Comparison of ENCODE assay signal across 8 cellular contexts in genomic region chr6:43669050-43669921, GRCh38. TPM values are rescaled to one million over a fixed set of nuclear protein-coding genes. Genes with fewer than 3 reads are reported as not detected.
DNase-seq lines count a peak whose midpoint lies in the region; ATAC-seq and TF ChIP-seq lines count a peak whose summit lies in the region.

No MANE protein-coding gene starts in this region.

- peaks cover 17% of the 10 kb centered on the region for H3K36me3 ChIP-seq in rectal smooth muscle tissue (ENCODE audit: control insufficient read depth, insufficient read depth, low read length)

- ATAC-seq in Right ventricle myocardium inferior, result peak; percentile 87
- ATAC-seq in GM18868 (IDR thresholded peaks at IDR 0.05; ENCODE audit: unreplicated experiment), result no peak
- ATAC-seq in GM18519 (IDR thresholded peaks at IDR 0.05; ENCODE audit: low FRiP score, unreplicated experiment), result no peak
- ATAC-seq in GM19328 (IDR thresholded peaks at IDR 0.05; ENCODE audit: unreplicated experiment), result no peak

- no peak for TF ChIP-seq CTCF in VCaP (conservative IDR thresholded peaks at IDR 0.05)
- TF ChIP-seq CTCF in chondrocyte (IDR thresholded peaks at IDR 0.05), result no peak

- peaks cover 22% of the 10 kb centered on the region for H3K4me1 Mint-ChIP-seq in chondrocyte (ENCODE audit: low read depth)

- no peak overlapping the region for H3K9ac ChIP-seq in rectal smooth muscle tissue (ENCODE audit: low read length)

- no peaks in the 10 kb centered on the region for H3K9me3 Mint-ChIP-seq in chondrocyte (ENCODE audit: low read depth)

- peaks cover 23% of the 10 kb centered on the region for H3K4me1 ChIP-seq in rectal smooth muscle tissue (ENCODE audit: control insufficient read depth, insufficient read depth, low read length)

- no peak overlapping the region for H3K4me3 ChIP-seq in rectal smooth muscle tissue (ENCODE audit: low read length)

- peak overlapping the region; percentile 67 for H3K27ac ChIP-seq in VCaP
- H3K27ac ChIP-seq in rectal smooth muscle tissue (ENCODE audit: low read depth, low read length), result peak overlapping the region; percentile 53

- peaks cover 1% of the 10 kb centered on the region for H3K27me3 ChIP-seq in rectal smooth muscle tissue (ENCODE audit: control insufficient read depth, insufficient read depth, low read length)

- H3K4me3 Mint-ChIP-seq in chondrocyte (ENCODE audit: unreplicated experiment), result no peak overlapping the region

- intact Hi-C loops in Right ventricle myocardium inferior (cut with DNase I), result loop anchor here (2.0 kb wide), 1 partner anchor 50 kb away; no protein-coding TSS in a partner anchor

- no peak overlapping the region for H3K27ac Mint-ChIP-seq in chondrocyte (ENCODE audit: unreplicated experiment)

- H3K36me3 Mint-ChIP-seq in chondrocyte (ENCODE audit: low read depth), result peaks cover 7% of the 10 kb centered on the region

- peak; percentile 54 for DNase-seq in EH (ENCODE audit: low read depth)
- peak; percentile 85 for DNase-seq in Right ventricle myocardium inferior (ENCODE audit: missing footprints)
- DNase-seq in chondrocyte (ENCODE audit: low spot score), result no peak

- H3K27me3 Mint-ChIP-seq in chondrocyte (ENCODE audit: low read depth), result no peaks in the 10 kb centered on the region

RNA-seq across cellular contexts. Expression of gene MRPS18A, which starts 18.3 kb away (rescaled TPM):
- total RNA-seq in Right ventricle myocardium inferior, result 43.1 TPM
- 26.3 to 27.4 TPM (median 26.8 TPM) in 3 replicates for total RNA-seq in chondrocyte

RNA-seq across cellular contexts. Expression of gene RSPH9, which starts 24.4 kb away (rescaled TPM):
- total RNA-seq in Right ventricle myocardium inferior (0.11 TPM), chondrocyte (0.22 to 0.38 TPM (median 0.22 TPM) in 3 replicates)

RNA-seq across cellular contexts. Expression of gene MAD2L1BP, which starts 33.6 kb away (rescaled TPM):
- total RNA-seq in Right ventricle myocardium inferior (26.7 TPM), chondrocyte (14.3 to 24.9 TPM (median 22.8 TPM) in 3 replicates)

RNA-seq across cellular contexts. Expression of gene GTPBP2, which starts 40.2 kb away (rescaled TPM):
- total RNA-seq in Right ventricle myocardium inferior (23.9 TPM), chondrocyte (49.5 to 131 TPM (median 126 TPM) in 3 replicates)
